1 cellular context compared by ENCODE assay signal in the genomic region with DNA sequence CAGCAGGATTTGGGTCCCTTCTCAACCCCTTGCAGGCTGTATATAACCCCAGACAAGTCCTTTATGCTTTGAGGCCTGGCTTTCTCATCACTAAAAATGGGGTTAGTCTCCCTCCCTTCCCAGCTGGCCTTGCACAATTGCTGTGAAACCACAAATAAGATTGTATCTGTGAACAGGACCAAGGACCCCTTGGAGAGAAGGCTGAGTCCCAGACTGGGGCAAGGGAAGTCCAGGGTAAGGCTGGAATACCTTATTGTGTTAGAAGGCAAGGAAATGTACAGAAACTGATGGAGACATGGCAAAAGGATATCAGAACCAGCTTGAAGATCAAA.
TF ChIP-seq lines count a peak whose summit lies in the region.

No MANE protein-coding gene starts in this region.

TF ChIP-seq in endothelial cell of umbilical vein, 7 proteins besides CTCF, POLR2A, EP300 and RAD21:
- TF ChIP-seq GATA2 (IDR thresholded peaks at IDR 0.05; ENCODE audit: insufficient read depth, insufficient read length, low read depth, low read length), result no peak
- no peak for TF ChIP-seq MYC (IDR thresholded peaks at IDR 0.05; ENCODE audit: low read depth, low read length)
- no peak for TF ChIP-seq EZH2 (IDR thresholded peaks at IDR 0.05; ENCODE audit: borderline replicate concordance, low read depth, low read length, severe bottlenecking)
- no peak for TF ChIP-seq FOS (IDR thresholded peaks at IDR 0.05; ENCODE audit: borderline replicate concordance, insufficient read depth, low read length)
- no peak for TF ChIP-seq JUN (IDR thresholded peaks at IDR 0.05; ENCODE audit: borderline replicate concordance, insufficient read depth, insufficient read length, low read depth)
- no peak for TF ChIP-seq POLR2AphosphoS5 (IDR thresholded peaks at IDR 0.05; ENCODE audit: insufficient read depth, low read depth, low read length)
- TF ChIP-seq, protein P1, sequence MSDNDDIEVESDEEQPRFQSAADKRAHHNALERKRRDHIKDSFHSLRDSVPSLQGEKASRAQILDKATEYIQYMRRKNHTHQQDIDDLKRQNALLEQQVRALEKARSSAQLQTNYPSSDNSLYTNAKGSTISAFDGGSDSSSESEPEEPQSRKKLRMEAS (IDR thresholded peaks at IDR 0.05; ENCODE audit: insufficient read depth, insufficient read length), result no peak
TF ChIP-seq in endothelial cell of umbilical vein: peak in this region for 0.
